In the genomic region with DNA sequence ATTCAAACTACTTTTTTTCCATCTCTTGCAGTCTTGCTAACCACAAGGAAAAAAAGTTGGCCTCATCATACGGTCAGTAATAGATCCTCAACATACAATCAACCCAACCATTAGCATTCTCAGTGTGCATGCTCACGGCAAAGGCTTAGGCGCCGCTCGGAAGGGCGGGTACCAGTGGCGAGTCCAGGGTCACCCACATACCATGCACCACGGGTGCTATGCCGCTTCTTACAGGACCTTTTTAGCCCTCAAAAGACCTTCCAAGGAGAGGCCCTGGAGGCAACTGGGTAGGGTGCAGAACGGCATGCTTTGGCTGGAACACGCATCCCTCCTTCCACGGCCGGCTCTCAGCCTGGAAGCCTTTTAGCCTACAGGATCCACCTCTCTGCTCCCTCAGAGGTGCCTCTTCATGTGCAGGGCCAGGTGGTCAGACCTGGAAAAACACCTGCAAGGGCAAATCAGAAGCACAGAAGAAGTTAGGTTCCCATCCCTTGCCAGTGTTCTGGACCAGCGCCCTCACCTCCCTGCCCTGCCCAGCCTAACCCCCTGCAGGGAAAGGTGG, we compare ENCODE assay signal across 8 cellular contexts. TPM values are rescaled to one million over a fixed set of nuclear protein-coding genes. Genes with fewer than 3 reads are reported as not detected.
DNase-seq lines count a peak whose midpoint lies in the region; ATAC-seq and TF ChIP-seq lines count a peak whose summit lies in the region.

No MANE protein-coding gene starts in this region.

- H3K4me3 ChIP-seq in Peyer's patch = peak overlapping the region in 2 of 4 donors; percentile 87 to 93

- H3K27ac ChIP-seq in Peyer's patch = peak overlapping the region; percentile 100

- peaks cover 70% of the 10 kb centered on the region for H3K4me1 Mint-ChIP-seq in CD14-positive monocyte
- peaks cover 77 to 83% of the 10 kb centered on the region in 2 donors for H3K4me1 Mint-ChIP-seq in effector memory CD8-positive, alpha-beta T cell (ENCODE audit: low read depth in 2 of 2)
- H3K4me1 Mint-ChIP-seq in naive thymus-derived CD8-positive, alpha-beta T cell = peaks cover 38 to 83% (median 78%) of the 10 kb centered on the region in 4 donors

- TF ChIP-seq POLR2A in Peyer's patch (IDR thresholded peaks at IDR 0.05) = no peak

- H3K4me3 Mint-ChIP-seq in CD14-positive monocyte = peak overlapping the region; percentile 62 to 96
- peak overlapping the region; percentile 98 to 100 for H3K4me3 Mint-ChIP-seq in effector memory CD8-positive, alpha-beta T cell
- H3K4me3 Mint-ChIP-seq in naive thymus-derived CD8-positive, alpha-beta T cell = peak overlapping the region in 8 of 10 donors; percentile 23 to 100 (median 59)

- no peaks in the 10 kb centered on the region for H3K9me3 ChIP-seq in Peyer's patch

- POLR2A ChIA-PET in naive thymus-derived CD8-positive, alpha-beta T cell (lab: Charles Lee) = interaction anchor here (1.5 kb wide), 1 partner anchor 112 kb away, joined by 6 read pairs; no protein-coding TSS in a partner anchor

- intact Hi-C loops in CD14-positive monocyte (cut with micrococcal nuclease) (loop anchor here in 1 of 2 donors (5.0 kb wide), 2 partner anchors 57 to 312 kb away; no protein-coding TSS in a partner anchor), left colon (cut with DNase I, micrococcal nuclease) (loop anchor here in 1 of 2 donors (10.0 kb wide), 1 partner anchor 534 kb away; no protein-coding TSS in a partner anchor)

- TF ChIP-seq CTCF in CD14-positive monocyte (IDR thresholded peaks at IDR 0.05) (no peak), Peyer's patch (IDR thresholded peaks at IDR 0.05) (no peak)

- peak overlapping the region; percentile 43 to 99 (median 89) for H3K27ac Mint-ChIP-seq in CD14-positive monocyte
- peak overlapping the region; percentile 100 for H3K27ac Mint-ChIP-seq in effector memory CD8-positive, alpha-beta T cell
- H3K27ac Mint-ChIP-seq in naive thymus-derived CD8-positive, alpha-beta T cell = peak overlapping the region in 9 of 10 donors; percentile 63 to 99 (median 83)

- ATAC-seq in effector memory CD8-positive, alpha-beta T cell (replicated peaks) = no peak
- ATAC-seq in naive thymus-derived CD8-positive, alpha-beta T cell = no peak
- ATAC-seq in left colon (no peak), HG03571 (IDR thresholded peaks at IDR 0.05; ENCODE audit: unreplicated experiment) (no peak), HG02938 (IDR thresholded peaks at IDR 0.05; ENCODE audit: unreplicated experiment) (no peak), GM19452 (IDR thresholded peaks at IDR 0.05; ENCODE audit: unreplicated experiment) (no peak)

- H3K36me3 ChIP-seq in Peyer's patch = peaks cover 0 to 62% (median 0%) of the 10 kb centered on the region in 3 donors

- peaks cover 89 to 100% of the 10 kb centered on the region in 2 donors for H3K36me3 Mint-ChIP-seq in CD14-positive monocyte
- H3K36me3 Mint-ChIP-seq in effector memory CD8-positive, alpha-beta T cell (ENCODE audit: insufficient read depth) = peaks cover 100% of the 10 kb centered on the region
- H3K36me3 Mint-ChIP-seq in naive thymus-derived CD8-positive, alpha-beta T cell = peaks cover 8 to 77% (median 21%) of the 10 kb centered on the region in 3 donors

- H3K4me1 ChIP-seq in Peyer's patch = peaks cover 3 to 66% (median 15%) of the 10 kb centered on the region in 4 donors

- no peak for DNase-seq in CD14-positive monocyte (ENCODE audit: low spot score)
- peak in 1 of 3 donors; percentile 53 for DNase-seq in Peyer's patch
- DNase-seq in effector memory CD8-positive, alpha-beta T cell = no peak
- no peak for DNase-seq in naive thymus-derived CD8-positive, alpha-beta T cell
- no peak for DNase-seq in left colon

- no peaks in the 10 kb centered on the region for H3K27me3 ChIP-seq in Peyer's patch

- peaks cover 0 to 9% (median 1%) of the 10 kb centered on the region in 7 donors for H3K9me3 Mint-ChIP-seq in CD14-positive monocyte
- H3K9me3 Mint-ChIP-seq in effector memory CD8-positive, alpha-beta T cell = no peaks in the 10 kb centered on the region
- H3K9me3 Mint-ChIP-seq in naive thymus-derived CD8-positive, alpha-beta T cell = no peaks in the 10 kb centered on the region

- peaks cover 0 to 4% (median 4%) of the 10 kb centered on the region in 3 donors for H3K27me3 Mint-ChIP-seq in CD14-positive monocyte (ENCODE audit: low read depth in 3 of 3)
- H3K27me3 Mint-ChIP-seq in effector memory CD8-positive, alpha-beta T cell = peaks cover 0 to 9% of the 10 kb centered on the region in 2 donors
- H3K27me3 Mint-ChIP-seq in naive thymus-derived CD8-positive, alpha-beta T cell = no peaks in the 10 kb centered on the region

RNA-seq across cellular contexts. Expression of a gene that starts 5.8 kb away (rescaled TPM):
- 100 to 1,000 TPM; 499 to 510 TPM for polyA plus RNA-seq in CD14-positive monocyte
- 100 to 1,000 TPM in 3 of 4 donors, 10 to 100 TPM in 1; 92.5 to 180 (median 145) TPM for total RNA-seq in Peyer's patch
- total RNA-seq in naive thymus-derived CD8-positive, alpha-beta T cell = 100 to 1,000 TPM; 147 to 155 TPM
- 100 to 1,000 TPM; 106 to 294 (median 115) TPM for polyA plus RNA-seq in naive thymus-derived CD8-positive, alpha-beta T cell
- total RNA-seq in left colon = 100 to 1,000 TPM; 359 to 434 TPM
